In the genomic region with DNA sequence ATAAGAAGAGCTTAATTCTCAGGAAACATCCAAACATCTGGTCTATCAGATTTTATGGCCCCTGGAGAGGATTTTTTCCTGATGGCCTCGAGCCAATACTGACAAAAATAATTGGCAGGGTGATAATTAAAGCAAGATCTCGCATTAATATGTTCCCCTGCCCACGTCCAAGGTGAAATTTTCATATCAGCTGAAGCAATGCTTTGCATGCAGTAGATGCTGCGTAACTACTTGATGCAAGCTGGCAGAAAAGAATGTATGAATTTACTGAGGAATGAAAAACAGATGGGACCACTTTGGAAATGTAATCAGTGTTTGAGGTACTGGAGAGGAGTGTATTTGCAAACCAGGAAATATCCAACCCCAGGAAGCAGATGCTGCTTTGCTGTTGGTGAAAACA, we compare ENCODE assay signal across 14 cellular contexts. TPM values are rescaled to one million over a fixed set of nuclear protein-coding genes. Genes with fewer than 3 reads are reported as not detected.
DNase-seq lines count a peak whose midpoint lies in the region; ATAC-seq, FAIRE-seq and TF ChIP-seq lines count a peak whose summit lies in the region.
"Had no signal": no experiment of that assay in that cellular context is flagged by ENCODE, and none has a peak within 500 bp of the region (broad histone marks: within the 10 kb centered on the region; RNA-seq: fewer than 3 reads in every experiment).

No MANE protein-coding gene starts in this region.

- DNase-seq in DND-41 (no peak), NCI-H1694 treated with DMSO at 0.1 percent for 48 hours (lab: John Stamatoyannopoulos, UW) (peak; percentile 85), astrocyte of the hippocampus (ENCODE audit: low read depth, low spot score) (peak; percentile 9), urothelium cell line (ENCODE audit: low spot score) (no peak), small intestine (no peak), progenitor cell of endocrine pancreas (ENCODE audit: low spot score, unreplicated experiment) (no peak)
- DNase-seq: activated effector memory CD4-positive, alpha-beta T cell treated with Interleukin-2 at 50 U/mL for 16 hours; left cardiac atrium had no signal

- H3K27ac Mint-ChIP-seq in progenitor cell of endocrine pancreas = no peak overlapping the region
- H3K27ac Mint-ChIP-seq: T-helper 1 cell treated with Interleukin-12 subunit alpha and Interleukin-12 subunit beta and Interleukin-4 antibody, amounts not matched to agents 30 μg/mL and 1 μg/mL, for 36 hours had no signal

- peak; percentile 27; the same call in 1 of the 3 replicates for ATAC-seq in DND-41 (ENCODE audit: insufficient read depth, low read depth)

- H3K27me3 ChIP-seq in DND-41 (ENCODE audit: insufficient read depth, low read length, poor library complexity) = no peaks in the 10 kb centered on the region
- no peaks in the 10 kb centered on the region for H3K27me3 ChIP-seq in neuron (ENCODE audit: insufficient read depth, low read length)
- H3K27me3 ChIP-seq in small intestine (ENCODE audit: control insufficient read depth in 2 of 2, insufficient read depth in 2 of 2, low read length in 2 of 2) = no peaks in the 10 kb centered on the region
- H3K27me3 ChIP-seq: esophagus muscularis mucosa had no signal

- H3K79me2 ChIP-seq in DND-41 (ENCODE audit: insufficient read depth, low read length) = no peaks in the 10 kb centered on the region

- H3K4me1 ChIP-seq in DND-41 (ENCODE audit: insufficient read depth, low read length) = peaks cover 9% of the 10 kb centered on the region; the same call in 1 of the 2 replicates
- H3K4me1 ChIP-seq in neuron (ENCODE audit: insufficient read depth, low read length) = peaks cover 6% of the 10 kb centered on the region
- no peaks in the 10 kb centered on the region for H3K4me1 ChIP-seq in small intestine (ENCODE audit: control insufficient read depth in 2 of 2, insufficient read depth in 1 of 2, low read depth in 1 of 2, low read length in 1 of 2)

- H3K4me1 Mint-ChIP-seq in progenitor cell of endocrine pancreas (ENCODE audit: low read depth) = peaks cover 3% of the 10 kb centered on the region

- no peaks in the 10 kb centered on the region for H4K20me1 ChIP-seq in DND-41 (ENCODE audit: insufficient read depth, low read length)

- H3K9me3 ChIP-seq in DND-41 (ENCODE audit: insufficient read depth, low read length, severe bottlenecking) (no peaks in the 10 kb centered on the region), neuron (ENCODE audit: low read length) (no peaks in the 10 kb centered on the region), small intestine (ENCODE audit: control insufficient read depth, low read depth) (no peaks in the 10 kb centered on the region)
- H3K9me3 ChIP-seq: esophagus muscularis mucosa had no signal

- H3K9ac ChIP-seq in DND-41 (ENCODE audit: low read depth, low read length) = no peak overlapping the region

- H3K27ac ChIP-seq in DND-41 (ENCODE audit: low read length) = no peak overlapping the region
- no peak overlapping the region for H3K27ac ChIP-seq in small intestine (ENCODE audit: low read depth in 1 of 2, low read length in 1 of 2)
- H3K27ac ChIP-seq: esophagus muscularis mucosa had no signal

- FAIRE-seq in urothelium cell line (lab: Jason Lieb, UNC) (no peak), small intestine (lab: Jason Lieb, UNC) (no peak)

- 20 to 25% (median 22%) methylated on average over 4 of the region's 4 CpGs for WGBS in small intestine, 3 donors

- no peak overlapping the region for H3K4me3 ChIP-seq in DND-41 (ENCODE audit: low read depth in 1 of 2, low read length in 2 of 2)
- peak overlapping the region; percentile 16 for H3K4me3 ChIP-seq in neuron (ENCODE audit: low read length)
- H3K4me3 ChIP-seq in small intestine (ENCODE audit: low read depth in 1 of 2, low read length in 2 of 2) = no peak overlapping the region
- H3K4me3 ChIP-seq: esophagus muscularis mucosa had no signal

- H3K4me2 ChIP-seq in DND-41 (ENCODE audit: insufficient read depth, low read length) = no peak overlapping the region

- H3K27me3 Mint-ChIP-seq in progenitor cell of endocrine pancreas = no peaks in the 10 kb centered on the region

- H3K36me3 ChIP-seq in DND-41 (ENCODE audit: insufficient read depth, low read length) (no peaks in the 10 kb centered on the region), neuron (ENCODE audit: insufficient read depth, low read length) (no peaks in the 10 kb centered on the region), small intestine (ENCODE audit: control insufficient read depth in 2 of 2, insufficient read depth in 2 of 2, low read length in 2 of 2) (no peaks in the 10 kb centered on the region)
- H3K36me3 ChIP-seq: esophagus muscularis mucosa had no signal

- no peaks in the 10 kb centered on the region for H3K9me3 Mint-ChIP-seq in progenitor cell of endocrine pancreas (ENCODE audit: low read depth)
- H3K9me3 Mint-ChIP-seq: T-helper 1 cell treated with Interleukin-12 subunit alpha and Interleukin-12 subunit beta and Interleukin-4 antibody, amounts not matched to agents 30 μg/mL and 1 μg/mL, for 36 hours had no signal

- no peak overlapping the region for H3K4me3 Mint-ChIP-seq in progenitor cell of endocrine pancreas (ENCODE audit: low read depth)
- H3K4me3 Mint-ChIP-seq: T-helper 1 cell treated with Interleukin-12 subunit alpha and Interleukin-12 subunit beta and Interleukin-4 antibody, amounts not matched to agents 30 μg/mL and 1 μg/mL, for 36 hours had no signal

- H3K36me3 Mint-ChIP-seq in progenitor cell of endocrine pancreas (ENCODE audit: insufficient read depth) = no peaks in the 10 kb centered on the region

- no peak overlapping the region for H2AFZ ChIP-seq in DND-41 (ENCODE audit: low read depth, low read length)
- peak overlapping the region; percentile 15 for H2AFZ ChIP-seq in neuron (ENCODE audit: low read depth, low read length)

- TF ChIP-seq CTCF in DND-41 (IDR thresholded peaks at IDR 0.05; ENCODE audit: borderline replicate concordance, extremely low read depth, low read length, poor library complexity, severe bottlenecking) (no peak), progenitor cell of endocrine pancreas (IDR thresholded peaks at IDR 0.05; ENCODE audit: unreplicated experiment) (no peak)

RNA-seq across cellular contexts. Expression of a gene that starts 36.8 kb away (rescaled TPM):
- 1 to 10 TPM; 3.8 to 5.4 (median 4.2) TPM for polyA plus RNA-seq in small intestine
- total RNA-seq in progenitor cell of endocrine pancreas = 92.0 and 95.7 TPM in 2 replicates

RNA-seq across cellular contexts. Expression of a gene that starts 49.4 kb away (rescaled TPM):
- 1 to 10 TPM in 1 of 3 donors, under 1 TPM in 1, not detected in 1; 0.51 to 7.0 TPM for polyA plus RNA-seq in small intestine
- total RNA-seq in progenitor cell of endocrine pancreas = not detected in 2 replicates
- total RNA-seq: Daoy, esophagus muscularis mucosa, MCF 10A, osteoblast had no signal

Comparison
In these comparisons a context has a peak if more than half of its experiments do, and no peak if none do; other contexts are left out.
1. DNase-seq: peak in NCI-H1694 treated with DMSO at 0.1 percent for 48 hours (single experiment) and astrocyte of the hippocampus (single experiment); none in DND-41 (single experiment), urothelium cell line (single experiment), small intestine (single experiment) and progenitor cell of endocrine pancreas (single experiment).